ENCODE assay signal across 2 cellular contexts in genomic region chr4:134539729-134540231, GRCh38.
TF ChIP-seq lines count a peak whose summit lies in the region.

No MANE protein-coding gene starts in this region.

TF ChIP-seq in HepG2, 621 proteins besides CTCF, POLR2A, EP300 and RAD21:
- TF ChIP-seq ZNF788 (CRISPR knock-in tag; IDR thresholded peaks at IDR 0.05; ENCODE audit: borderline replicate concordance), result no peak
- TF ChIP-seq TRAFD1 (CRISPR knock-in tag; IDR thresholded peaks at IDR 0.05; ENCODE audit: borderline replicate concordance), result no peak
- no peak for TF ChIP-seq GATAD2A (CRISPR knock-in tag; IDR thresholded peaks at IDR 0.05)
- no peak for TF ChIP-seq ZBTB21 (CRISPR knock-in tag; IDR thresholded peaks at IDR 0.05)
- TF ChIP-seq ZNF235 (CRISPR knock-in tag; IDR thresholded peaks at IDR 0.05; ENCODE audit: borderline replicate concordance), result no peak
- no peak for TF ChIP-seq ZBTB7A (CRISPR knock-in tag; IDR thresholded peaks at IDR 0.05)
- TF ChIP-seq MAFF (IDR thresholded peaks at IDR 0.05; ENCODE audit: low read depth, low read length), result 0 out of 2 replicates have a peak, but pooled peaks have one; percentile 44
- TF ChIP-seq ZNF691 (CRISPR knock-in tag; IDR thresholded peaks at IDR 0.05; ENCODE audit: borderline replicate concordance, low read depth), result no peak
- peak; percentile 38 to 68; a peak in 2 of 4 replicates for TF ChIP-seq MAFK (conservative IDR thresholded peaks at IDR 0.05 in 1 of 2, IDR thresholded peaks at IDR 0.05 in 1 of 2; ENCODE audit: low read length in 2 of 2)
- no peak for TF ChIP-seq ZNF562 (CRISPR knock-in tag; IDR thresholded peaks at IDR 0.05; ENCODE audit: borderline replicate concordance)
- no peak for TF ChIP-seq CBX1 (IDR thresholded peaks at IDR 0.05; ENCODE audit: low read depth)
- no peak for TF ChIP-seq ZNF670 (CRISPR knock-in tag; IDR thresholded peaks at IDR 0.05; ENCODE audit: borderline replicate concordance)
- no peak for TF ChIP-seq MLX (CRISPR knock-in tag; IDR thresholded peaks at IDR 0.05)
- no peak for TF ChIP-seq ZNF777 (CRISPR knock-in tag; IDR thresholded peaks at IDR 0.05)

TF ChIP-seq in H1, 55 proteins besides CTCF, POLR2A, EP300 and RAD21:
- TF ChIP-seq RNF2 (IDR thresholded peaks at IDR 0.05; ENCODE audit: borderline replicate concordance, low read depth, low read length, missing control alignments, poor library complexity, severe bottlenecking), result no peak
- no peak for TF ChIP-seq RBBP5 (IDR thresholded peaks at IDR 0.05; ENCODE audit: borderline replicate concordance, low read depth, low read length)
- TF ChIP-seq NRF1 (IDR thresholded peaks at IDR 0.05; ENCODE audit: low read depth, low read length), result no peak
- TF ChIP-seq BCL11A (IDR thresholded peaks at IDR 0.05; ENCODE audit: low read depth in 2 of 2, low read length in 2 of 2), result no peak
- TF ChIP-seq SIN3A (conservative IDR thresholded peaks at IDR 0.05 in 1 of 2, IDR thresholded peaks at IDR 0.05 in 1 of 2; ENCODE audit: low read depth in 1 of 2, low read length in 2 of 2), result no peak
- TF ChIP-seq POU5F1 (IDR thresholded peaks at IDR 0.05; ENCODE audit: low read depth, low read length), result no peak
- TF ChIP-seq MAFK (IDR thresholded peaks at IDR 0.05; ENCODE audit: low read depth, low read length), result no peak
- TF ChIP-seq SP4 (IDR thresholded peaks at IDR 0.05; ENCODE audit: low read length), result no peak
- TF ChIP-seq CBX5 (IDR thresholded peaks at IDR 0.05; ENCODE audit: low read depth, low read length), result no peak
- TF ChIP-seq CHD2 (IDR thresholded peaks at IDR 0.05; ENCODE audit: low read length), result no peak
- TF ChIP-seq CEBPB (IDR thresholded peaks at IDR 0.05; ENCODE audit: low read depth, low read length), result no peak
- no peak for TF ChIP-seq RFX5 (IDR thresholded peaks at IDR 0.05; ENCODE audit: borderline replicate concordance, low read depth, low read length)
- no peak for TF ChIP-seq CHD7 (IDR thresholded peaks at IDR 0.05; ENCODE audit: insufficient replicate concordance, low read length)
- TF ChIP-seq KDM1A (IDR thresholded peaks at IDR 0.05; ENCODE audit: borderline replicate concordance, low read length), result no peak
- no peak for TF ChIP-seq ATF3 (IDR thresholded peaks at IDR 0.05; ENCODE audit: insufficient read depth, low read depth, low read length)
- TF ChIP-seq RXRA (IDR thresholded peaks at IDR 0.05; ENCODE audit: insufficient read depth, low read depth, low read length), result no peak
- TF ChIP-seq JUN (IDR thresholded peaks at IDR 0.05; ENCODE audit: low read depth, low read length), result no peak
- TF ChIP-seq TCF12 (IDR thresholded peaks at IDR 0.05; ENCODE audit: low read depth, low read length), result no peak
- no peak for TF ChIP-seq SIRT6 (IDR thresholded peaks at IDR 0.05; ENCODE audit: low read length)
TF ChIP-seq in H1: peak in this region for 0.
